In genomic region chr6:46217671-46218131, GRCh38 we compare ENCODE assay signal across 8 cellular contexts. TPM values are rescaled to one million over a fixed set of nuclear protein-coding genes. Genes with fewer than 3 reads are reported as not detected.
DNase-seq lines count a peak whose midpoint lies in the region; ATAC-seq and TF ChIP-seq lines count a peak whose summit lies in the region.

No MANE protein-coding gene starts in this region.

- no peaks in the 10 kb centered on the region for H3K36me3 Mint-ChIP-seq in T-helper 17 cell (ENCODE audit: low read depth)

- no peak for TF ChIP-seq POLR2A in GM18505 (IDR thresholded peaks at IDR 0.05; ENCODE audit: borderline replicate concordance, extremely low read depth, insufficient read depth, insufficient read length)

- ATAC-seq in GM18505 (IDR thresholded peaks at IDR 0.05; ENCODE audit: unreplicated experiment) (peak; percentile 71), GM21529 (IDR thresholded peaks at IDR 0.05; ENCODE audit: unreplicated experiment) (peak; percentile 53), T-helper 17 cell (no peak)

- peaks cover 21% of the 10 kb centered on the region for H3K27me3 Mint-ChIP-seq in T-helper 17 cell

- no peak overlapping the region for H3K4me3 Mint-ChIP-seq in T-helper 17 cell

- H3K9me3 ChIP-seq in T-helper 17 cell (ENCODE audit: control insufficient read depth, low read length, poor library complexity, severe bottlenecking) (no peaks in the 10 kb centered on the region), HAP-1 (no peaks in the 10 kb centered on the region)

- H3K27ac Mint-ChIP-seq in T-helper 17 cell, result no peak overlapping the region

- H3K4me3 ChIP-seq in HAP-1, result no peak overlapping the region

- in situ Hi-C loops in HAP-1 (cut with MboI; ENCODE audit: low sequenced_read_pairs), result no loop called here

- H3K36me3 ChIP-seq in HAP-1 (replicated peaks), result no peaks in the 10 kb centered on the region

- no peaks in the 10 kb centered on the region for H3K4me1 Mint-ChIP-seq in T-helper 17 cell

- H3K4me1 ChIP-seq in HAP-1, result no peaks in the 10 kb centered on the region

- no peaks in the 10 kb centered on the region for H3K27me3 ChIP-seq in HAP-1 (ENCODE audit: low read depth)

- DNase-seq in NAMALWA (ENCODE audit: low spot score), result peak; percentile 8
- DNase-seq in inferior parietal cortex (ENCODE audit: extremely low spot score), result peak; percentile 78
- no peak for DNase-seq in T-helper 17 cell
- DNase-seq in HAP-1 (ENCODE audit: low spot score in 2 of 2), result no peak
- no peak for DNase-seq in glomerular visceral epithelial cell (ENCODE audit: extremely low spot score)
- DNase-seq in T-helper 2 cell, result no peak

RNA-seq across cellular contexts. Expression of gene ENPP5, which starts 46.9 kb away (rescaled TPM):
- total RNA-seq in T-helper 17 cell, result under 1 TPM; 0.16 to 0.52 TPM

Comparison
In these comparisons a context has a peak if more than half of its experiments do, and no peak if none do; other contexts are left out.
1. DNase-seq: peak in NAMALWA (single experiment) and inferior parietal cortex (single experiment); none in T-helper 17 cell (0 of 3), HAP-1 (0 of 2), glomerular visceral epithelial cell (single experiment) and T-helper 2 cell (0 of 5).